ENCODE assay signal across 1 cellular context in the genomic region with DNA sequence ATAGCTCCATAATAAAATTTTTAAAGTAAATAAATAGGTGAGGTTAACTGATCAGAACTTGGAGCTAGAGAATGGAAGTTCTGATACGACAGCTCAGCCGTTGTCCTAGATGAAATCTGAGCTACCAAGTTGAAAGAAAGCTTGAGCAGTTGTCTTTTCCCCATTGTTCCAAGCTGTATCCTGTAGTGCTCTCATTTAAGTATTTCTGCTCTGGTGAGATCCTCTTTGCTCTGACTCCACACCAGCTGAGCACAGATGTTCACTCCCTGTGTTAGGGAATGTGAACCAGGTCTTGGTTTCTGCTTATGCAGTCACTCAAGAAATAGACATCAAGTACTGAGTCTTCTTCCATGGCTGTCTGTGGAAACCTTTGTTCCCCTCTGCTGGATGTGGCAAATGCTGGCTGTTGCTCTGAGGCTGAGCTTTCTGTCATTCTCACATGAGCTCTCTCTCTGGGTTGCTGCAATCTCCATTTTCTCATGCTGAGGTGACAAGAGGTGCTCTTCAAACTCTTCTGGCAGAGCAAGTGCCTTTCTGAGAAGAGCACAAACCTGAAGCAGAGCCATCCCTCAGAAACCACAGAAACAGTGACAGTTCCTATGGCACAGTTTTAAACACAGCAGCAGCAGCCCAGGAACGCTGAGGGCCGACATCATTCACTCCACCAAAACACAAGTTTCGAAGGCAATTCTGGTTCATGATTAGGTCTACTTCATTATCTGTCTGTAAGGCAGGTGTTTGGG.
TF ChIP-seq lines count a peak whose summit lies in the region.

No MANE protein-coding gene starts in this region.

TF ChIP-seq in H1, 55 proteins besides CTCF, POLR2A, EP300 and RAD21:
- TF ChIP-seq CHD2 (IDR thresholded peaks at IDR 0.05; ENCODE audit: low read length) (no peak), FOSL1 (IDR thresholded peaks at IDR 0.05; ENCODE audit: insufficient read depth, low read depth, low read length) (no peak)
